2 cellular contexts compared by ENCODE assay signal in genomic region chr6:133873538-133873937, GRCh38.
A peak's percentile ranks its signal among the peaks of the same experiment; 100 is the strongest.
TF ChIP-seq lines count a peak whose summit lies in the region.

No MANE protein-coding gene starts in this region.

TF ChIP-seq in HepG2, 621 proteins besides CTCF, POLR2A, EP300 and RAD21:
- TF ChIP-seq ATF7 (IDR thresholded peaks at IDR 0.05) (peak; percentile 53), ATF7 (CRISPR knock-in tag; IDR thresholded peaks at IDR 0.05) (no peak), CEBPB (IDR thresholded peaks at IDR 0.05; ENCODE audit: borderline replicate concordance, low read depth, low read length) (peak; percentile 71; the same call in 1 of the 2 replicates), ZNF558 (CRISPR knock-in tag; IDR thresholded peaks at IDR 0.05; ENCODE audit: borderline replicate concordance) (no peak), NR1H2 (CRISPR knock-in tag; IDR thresholded peaks at IDR 0.05; ENCODE audit: borderline replicate concordance, low read depth) (no peak), MED8 (CRISPR knock-in tag; IDR thresholded peaks at IDR 0.05; ENCODE audit: insufficient replicate concordance) (no peak)

TF ChIP-seq in IMR-90, 13 proteins besides CTCF, POLR2A, EP300 and RAD21:
- TF ChIP-seq, protein P1, sequence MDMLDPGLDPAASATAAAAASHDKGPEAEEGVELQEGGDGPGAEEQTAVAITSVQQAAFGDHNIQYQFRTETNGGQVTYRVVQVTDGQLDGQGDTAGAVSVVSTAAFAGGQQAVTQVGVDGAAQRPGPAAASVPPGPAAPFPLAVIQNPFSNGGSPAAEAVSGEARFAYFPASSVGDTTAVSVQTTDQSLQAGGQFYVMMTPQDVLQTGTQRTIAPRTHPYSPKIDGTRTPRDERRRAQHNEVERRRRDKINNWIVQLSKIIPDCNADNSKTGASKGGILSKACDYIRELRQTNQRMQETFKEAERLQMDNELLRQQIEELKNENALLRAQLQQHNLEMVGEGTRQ (IDR thresholded peaks at IDR 0.05; ENCODE audit: low read depth, low read length) = no peak
- TF ChIP-seq NFE2L2 (IDR thresholded peaks at IDR 0.05; ENCODE audit: low read depth, low read length) (no peak), MAFK (IDR thresholded peaks at IDR 0.05; ENCODE audit: low read depth, low read length) (no peak), CEBPB (IDR thresholded peaks at IDR 0.05; ENCODE audit: low read depth, low read length) (peak; percentile 58), SMC3 (IDR thresholded peaks at IDR 0.05; ENCODE audit: low read depth, low read length) (no peak), RCOR1 (IDR thresholded peaks at IDR 0.05; ENCODE audit: insufficient replicate concordance, low read length) (no peak)
TF ChIP-seq in IMR-90: peak in this region for 1.
